Comparison of ENCODE assay signal across 27 cellular contexts in the genomic region with DNA sequence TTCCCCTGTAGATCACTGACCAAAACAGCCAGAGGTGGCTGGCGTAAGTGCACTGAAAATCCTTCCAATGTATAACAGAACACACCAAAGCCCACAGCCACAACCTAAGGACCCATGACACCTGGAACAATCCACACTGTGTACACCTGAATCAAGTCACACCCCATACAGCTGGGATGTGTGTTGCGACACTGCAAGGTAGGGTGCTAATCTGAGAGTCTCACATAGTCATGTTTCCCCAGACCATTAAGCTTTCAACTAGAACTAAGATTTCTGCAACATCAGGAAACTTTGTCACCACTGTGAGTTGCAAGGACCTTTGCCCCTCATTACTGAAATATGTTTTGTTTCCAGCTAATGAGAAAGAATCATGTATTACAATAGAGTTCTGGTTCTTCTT. TPM values are rescaled to one million over a fixed set of nuclear protein-coding genes. Genes with fewer than 3 reads are reported as not detected.
DNase-seq lines count a peak whose midpoint lies in the region; ATAC-seq, FAIRE-seq and TF ChIP-seq lines count a peak whose summit lies in the region.
"Had no signal": no experiment of that assay in that cellular context is flagged by ENCODE, and none has a peak within 500 bp of the region (broad histone marks: within the 10 kb centered on the region; RNA-seq: fewer than 3 reads in every experiment).

No MANE protein-coding gene starts in this region.

- H3K27ac Mint-ChIP-seq in nephron: peak overlapping the region; percentile 3 to 26 (median 24)
- H3K27ac Mint-ChIP-seq: CD8-positive, alpha-beta T cell; HFFc6; IgD-negative memory B cell had no signal

- no peak for TF ChIP-seq POLR2A in gastrocnemius medialis (IDR thresholded peaks at IDR 0.05)

- no peaks in the 10 kb centered on the region for H3K9me3 Mint-ChIP-seq in nephron
- H3K9me3 Mint-ChIP-seq: CD8-positive, alpha-beta T cell; H9; HFFc6 had no signal

- peak; percentile 75 for FAIRE-seq in bronchial epithelial cell (lab: Jason Lieb, UNC)
- FAIRE-seq: GM19239 had no signal

- no peak for DNase-seq in bronchial epithelial cell (ENCODE audit: low read depth)
- DNase-seq in fibroblast of gingiva (ENCODE audit: low read depth): peak; percentile 41
- DNase-seq in gastrocnemius medialis: no peak
- DNase-seq in activated CD4-positive, alpha-beta T cell treated with anti-CD3 and anti-CD28 coated beads for 48 hours: no peak
- DNase-seq in kidney tubule cell (ENCODE audit: low spot score): no peak
- no peak for DNase-seq in retina
- DNase-seq: AML-193; C1 segment of cervical spinal cord; CD8-positive, alpha-beta T cell; EL; GF-D8; H9; HFFc6; Kasumi-1; MG63; NCI-H1694 treated with DMSO at 0.1 percent for 48 hours; NCI-H2081 treated with DMSO at 0.1 percent for 48 hours; NCI-H2171 treated with DMSO at 0.1 percent for 48 hours; NCI-H446; NCI-H526; OCI-M1; Right ventricle myocardium superior had no signal

- H3K27me3 Mint-ChIP-seq in nephron (ENCODE audit: low read depth): no peaks in the 10 kb centered on the region
- H3K27me3 Mint-ChIP-seq: IgD-negative memory B cell had no signal

- no peak overlapping the region for H3K4me3 Mint-ChIP-seq in nephron
- H3K4me3 Mint-ChIP-seq: CD8-positive, alpha-beta T cell; H9; HFFc6; IgD-negative memory B cell had no signal

- intact Hi-C loops in gastrocnemius medialis (cut with DNase I; ENCODE audit: low total_unique reads): no loop called here

- TF ChIP-seq RAD21 in Ishikawa (IDR thresholded peaks at IDR 0.05; ENCODE audit: low read depth): no peak

- H3K4me3 ChIP-seq in bronchial epithelial cell (ENCODE audit: low read depth, low read length): no peak overlapping the region
- no peak overlapping the region for H3K4me3 ChIP-seq in gastrocnemius medialis
- H3K4me3 ChIP-seq: MG63 had no signal

- H3K27ac ChIP-seq in gastrocnemius medialis: no peak overlapping the region
- H3K27ac ChIP-seq: HL-60 had no signal

- no peak for TF ChIP-seq EP300 in Ishikawa (IDR thresholded peaks at IDR 0.05; ENCODE audit: borderline replicate concordance)

- peaks cover 75% of the 10 kb centered on the region for H3K4me1 Mint-ChIP-seq in nephron

- TF ChIP-seq CTCF in bronchial epithelial cell (IDR thresholded peaks at IDR 0.05; ENCODE audit: insufficient read depth, low read length, severe bottlenecking): no peak
- no peak for TF ChIP-seq CTCF in nephron (IDR thresholded peaks at IDR 0.05; ENCODE audit: unreplicated experiment in 3 of 3)
- no peak for TF ChIP-seq CTCF in gastrocnemius medialis (IDR thresholded peaks at IDR 0.05 in 4 of 5, conservative IDR thresholded peaks at IDR 0.05 in 1 of 5)

- no peaks in the 10 kb centered on the region for H3K27me3 ChIP-seq in bronchial epithelial cell (ENCODE audit: control insufficient read depth, insufficient read depth, low read length)
- no peaks in the 10 kb centered on the region for H3K27me3 ChIP-seq in gastrocnemius medialis
- H3K27me3 ChIP-seq: MG63 had no signal

- H3K9me3 ChIP-seq in gastrocnemius medialis: no peaks in the 10 kb centered on the region
- H3K9me3 ChIP-seq: MG63 had no signal

- H3K36me3 Mint-ChIP-seq in nephron (ENCODE audit: low read depth): no peaks in the 10 kb centered on the region
- H3K36me3 Mint-ChIP-seq: CD8-positive, alpha-beta T cell had no signal

- in situ Hi-C loops in gastrocnemius medialis (cut with MboI; ENCODE audit: low sequenced_read_pairs in 4 of 4): no loop called here

- no peak for ATAC-seq in gastrocnemius medialis
- ATAC-seq: CD8-positive, alpha-beta T cell had no signal

- H3K4me1 ChIP-seq in gastrocnemius medialis: peaks cover 25 to 40% of the 10 kb centered on the region in 2 donors

- no peaks in the 10 kb centered on the region for H3K36me3 ChIP-seq in bronchial epithelial cell (ENCODE audit: control insufficient read depth, insufficient read depth, low read length)
- no peaks in the 10 kb centered on the region for H3K36me3 ChIP-seq in gastrocnemius medialis
- H3K36me3 ChIP-seq: MG63 had no signal

TF ChIP-seq in Ishikawa, 13 proteins besides CTCF, POLR2A, EP300 and RAD21:
- TF ChIP-seq CEBPB (IDR thresholded peaks at IDR 0.05) (peak; percentile 52; the same call in 1 of the 2 replicates), TEAD4 (IDR thresholded peaks at IDR 0.05) (no peak)

RNA-seq across cellular contexts. Expression of gene MED27, which starts 59.4 kb away (rescaled TPM):
- total RNA-seq in bronchial epithelial cell: 10.5 and 19.3 TPM in 2 replicates
- total RNA-seq in gastrocnemius medialis: 10 to 100 TPM; 11.6 to 20.3 (median 13.9) TPM
